ENCODE assay signal across 1 cellular context in the genomic region with DNA sequence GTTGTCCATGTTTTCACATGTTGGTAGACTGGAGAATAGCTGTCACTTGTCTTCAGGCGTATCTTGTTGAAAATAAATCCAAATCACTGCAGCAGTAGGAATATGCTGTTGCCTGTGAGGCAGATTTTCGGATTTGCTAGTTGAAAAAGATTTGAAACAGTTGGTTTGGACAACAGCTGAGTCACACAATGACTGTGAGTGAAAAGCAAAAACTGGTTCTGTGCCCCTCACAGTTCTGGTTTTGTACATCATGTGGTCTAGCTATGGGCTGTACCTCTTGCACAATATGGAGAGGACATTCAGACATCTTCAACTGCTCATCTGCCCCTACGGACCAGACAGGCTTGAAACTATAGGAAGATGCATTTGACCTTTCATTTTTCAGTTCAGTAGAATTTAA.
TF ChIP-seq lines count a peak whose summit lies in the region.

No MANE protein-coding gene starts in this region.

TF ChIP-seq in GM23338, 12 proteins besides CTCF, POLR2A, EP300 and RAD21 (continued from another document):
- TF ChIP-seq, protein P1, sequence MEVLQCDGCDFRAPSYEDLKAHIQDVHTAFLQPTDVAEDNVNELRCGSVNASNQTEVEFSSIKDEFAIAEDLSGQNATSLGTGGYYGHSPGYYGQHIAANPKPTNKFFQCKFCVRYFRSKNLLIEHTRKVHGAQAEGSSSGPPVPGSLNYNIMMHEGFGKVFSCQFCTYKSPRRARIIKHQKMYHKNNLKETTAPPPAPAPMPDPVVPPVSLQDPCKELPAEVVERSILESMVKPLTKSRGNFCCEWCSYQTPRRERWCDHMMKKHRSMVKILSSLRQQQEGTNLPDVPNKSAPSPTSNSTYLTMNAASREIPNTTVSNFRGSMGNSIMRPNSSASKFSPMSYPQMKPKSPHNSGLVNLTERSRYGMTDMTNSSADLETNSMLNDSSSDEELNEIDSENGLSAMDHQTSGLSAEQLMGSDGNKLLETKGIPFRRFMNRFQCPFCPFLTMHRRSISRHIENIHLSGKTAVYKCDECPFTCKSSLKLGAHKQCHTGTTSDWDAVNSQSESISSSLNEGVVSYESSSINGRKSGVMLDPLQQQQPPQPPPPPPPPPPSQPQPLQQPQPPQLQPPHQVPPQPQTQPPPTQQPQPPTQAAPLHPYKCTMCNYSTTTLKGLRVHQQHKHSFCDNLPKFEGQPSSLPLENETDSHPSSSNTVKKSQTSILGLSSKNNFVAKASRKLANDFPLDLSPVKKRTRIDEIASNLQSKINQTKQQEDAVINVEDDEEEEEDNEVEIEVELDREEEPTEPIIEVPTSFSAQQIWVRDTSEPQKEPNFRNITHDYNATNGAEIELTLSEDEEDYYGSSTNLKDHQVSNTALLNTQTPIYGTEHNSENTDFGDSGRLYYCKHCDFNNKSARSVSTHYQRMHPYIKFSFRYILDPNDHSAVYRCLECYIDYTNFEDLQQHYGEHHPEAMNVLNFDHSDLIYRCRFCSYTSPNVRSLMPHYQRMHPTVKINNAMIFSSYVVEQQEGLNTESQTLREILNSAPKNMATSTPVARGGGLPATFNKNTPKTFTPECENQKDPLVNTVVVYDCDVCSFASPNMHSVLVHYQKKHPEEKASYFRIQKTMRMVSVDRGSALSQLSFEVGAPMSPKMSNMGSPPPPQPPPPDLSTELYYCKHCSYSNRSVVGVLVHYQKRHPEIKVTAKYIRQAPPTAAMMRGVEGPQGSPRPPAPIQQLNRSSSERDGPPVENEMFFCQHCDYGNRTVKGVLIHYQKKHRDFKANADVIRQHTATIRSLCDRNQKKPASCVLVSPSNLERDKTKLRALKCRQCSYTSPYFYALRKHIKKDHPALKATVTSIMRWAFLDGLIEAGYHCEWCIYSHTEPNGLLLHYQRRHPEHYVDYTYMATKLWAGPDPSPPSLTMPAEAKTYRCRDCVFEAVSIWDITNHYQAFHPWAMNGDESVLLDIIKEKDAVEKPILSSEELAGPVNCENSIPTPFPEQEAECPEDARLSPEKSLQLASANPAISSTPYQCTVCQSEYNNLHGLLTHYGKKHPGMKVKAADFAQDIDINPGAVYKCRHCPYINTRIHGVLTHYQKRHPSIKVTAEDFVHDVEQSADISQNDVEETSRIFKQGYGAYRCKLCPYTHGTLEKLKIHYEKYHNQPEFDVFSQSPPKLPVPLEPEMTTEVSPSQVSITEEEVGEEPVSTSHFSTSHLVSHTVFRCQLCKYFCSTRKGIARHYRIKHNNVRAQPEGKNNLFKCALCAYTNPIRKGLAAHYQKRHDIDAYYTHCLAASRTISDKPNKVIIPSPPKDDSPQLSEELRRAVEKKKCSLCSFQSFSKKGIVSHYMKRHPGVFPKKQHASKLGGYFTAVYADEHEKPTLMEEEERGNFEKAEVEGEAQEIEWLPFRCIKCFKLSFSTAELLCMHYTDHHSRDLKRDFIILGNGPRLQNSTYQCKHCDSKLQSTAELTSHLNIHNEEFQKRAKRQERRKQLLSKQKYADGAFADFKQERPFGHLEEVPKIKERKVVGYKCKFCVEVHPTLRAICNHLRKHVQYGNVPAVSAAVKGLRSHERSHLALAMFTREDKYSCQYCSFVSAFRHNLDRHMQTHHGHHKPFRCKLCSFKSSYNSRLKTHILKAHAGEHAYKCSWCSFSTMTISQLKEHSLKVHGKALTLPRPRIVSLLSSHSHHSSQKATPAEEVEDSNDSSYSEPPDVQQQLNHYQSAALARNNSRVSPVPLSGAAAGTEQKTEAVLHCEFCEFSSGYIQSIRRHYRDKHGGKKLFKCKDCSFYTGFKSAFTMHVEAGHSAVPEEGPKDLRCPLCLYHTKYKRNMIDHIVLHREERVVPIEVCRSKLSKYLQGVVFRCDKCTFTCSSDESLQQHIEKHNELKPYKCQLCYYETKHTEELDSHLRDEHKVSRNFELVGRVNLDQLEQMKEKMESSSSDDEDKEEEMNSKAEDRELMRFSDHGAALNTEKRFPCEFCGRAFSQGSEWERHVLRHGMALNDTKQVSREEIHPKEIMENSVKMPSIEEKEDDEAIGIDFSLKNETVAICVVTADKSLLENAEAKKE (CRISPR knock-in tag; IDR thresholded peaks at IDR 0.05): no peak
- TF ChIP-seq POLR2AphosphoS5 (IDR thresholded peaks at IDR 0.05; ENCODE audit: low read depth): no peak
- TF ChIP-seq NANOG (IDR thresholded peaks at IDR 0.05; ENCODE audit: borderline replicate concordance): no peak
- TF ChIP-seq EZH2phosphoT487 (IDR thresholded peaks at IDR 0.05; ENCODE audit: unreplicated experiment): no peak
- no peak for TF ChIP-seq ZNF114 (CRISPR knock-in tag; IDR thresholded peaks at IDR 0.05)
- no peak for TF ChIP-seq ZNF331 (CRISPR knock-in tag; IDR thresholded peaks at IDR 0.05; ENCODE audit: low read depth)
- TF ChIP-seq CREB1 (CRISPR knock-in tag; IDR thresholded peaks at IDR 0.05; ENCODE audit: low read depth): no peak
- no peak for TF ChIP-seq STAT1 (IDR thresholded peaks at IDR 0.05; ENCODE audit: unreplicated experiment)
- TF ChIP-seq, protein P2, sequence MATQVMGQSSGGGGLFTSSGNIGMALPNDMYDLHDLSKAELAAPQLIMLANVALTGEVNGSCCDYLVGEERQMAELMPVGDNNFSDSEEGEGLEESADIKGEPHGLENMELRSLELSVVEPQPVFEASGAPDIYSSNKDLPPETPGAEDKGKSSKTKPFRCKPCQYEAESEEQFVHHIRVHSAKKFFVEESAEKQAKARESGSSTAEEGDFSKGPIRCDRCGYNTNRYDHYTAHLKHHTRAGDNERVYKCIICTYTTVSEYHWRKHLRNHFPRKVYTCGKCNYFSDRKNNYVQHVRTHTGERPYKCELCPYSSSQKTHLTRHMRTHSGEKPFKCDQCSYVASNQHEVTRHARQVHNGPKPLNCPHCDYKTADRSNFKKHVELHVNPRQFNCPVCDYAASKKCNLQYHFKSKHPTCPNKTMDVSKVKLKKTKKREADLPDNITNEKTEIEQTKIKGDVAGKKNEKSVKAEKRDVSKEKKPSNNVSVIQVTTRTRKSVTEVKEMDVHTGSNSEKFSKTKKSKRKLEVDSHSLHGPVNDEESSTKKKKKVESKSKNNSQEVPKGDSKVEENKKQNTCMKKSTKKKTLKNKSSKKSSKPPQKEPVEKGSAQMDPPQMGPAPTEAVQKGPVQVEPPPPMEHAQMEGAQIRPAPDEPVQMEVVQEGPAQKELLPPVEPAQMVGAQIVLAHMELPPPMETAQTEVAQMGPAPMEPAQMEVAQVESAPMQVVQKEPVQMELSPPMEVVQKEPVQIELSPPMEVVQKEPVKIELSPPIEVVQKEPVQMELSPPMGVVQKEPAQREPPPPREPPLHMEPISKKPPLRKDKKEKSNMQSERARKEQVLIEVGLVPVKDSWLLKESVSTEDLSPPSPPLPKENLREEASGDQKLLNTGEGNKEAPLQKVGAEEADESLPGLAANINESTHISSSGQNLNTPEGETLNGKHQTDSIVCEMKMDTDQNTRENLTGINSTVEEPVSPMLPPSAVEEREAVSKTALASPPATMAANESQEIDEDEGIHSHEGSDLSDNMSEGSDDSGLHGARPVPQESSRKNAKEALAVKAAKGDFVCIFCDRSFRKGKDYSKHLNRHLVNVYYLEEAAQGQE (IDR thresholded peaks at IDR 0.05; ENCODE audit: unreplicated experiment): no peak
- no peak for TF ChIP-seq EZH2 (IDR thresholded peaks at IDR 0.05; ENCODE audit: low read depth, unreplicated experiment)
